Comparison of ENCODE assay signal across 1 cellular context in the genomic region with DNA sequence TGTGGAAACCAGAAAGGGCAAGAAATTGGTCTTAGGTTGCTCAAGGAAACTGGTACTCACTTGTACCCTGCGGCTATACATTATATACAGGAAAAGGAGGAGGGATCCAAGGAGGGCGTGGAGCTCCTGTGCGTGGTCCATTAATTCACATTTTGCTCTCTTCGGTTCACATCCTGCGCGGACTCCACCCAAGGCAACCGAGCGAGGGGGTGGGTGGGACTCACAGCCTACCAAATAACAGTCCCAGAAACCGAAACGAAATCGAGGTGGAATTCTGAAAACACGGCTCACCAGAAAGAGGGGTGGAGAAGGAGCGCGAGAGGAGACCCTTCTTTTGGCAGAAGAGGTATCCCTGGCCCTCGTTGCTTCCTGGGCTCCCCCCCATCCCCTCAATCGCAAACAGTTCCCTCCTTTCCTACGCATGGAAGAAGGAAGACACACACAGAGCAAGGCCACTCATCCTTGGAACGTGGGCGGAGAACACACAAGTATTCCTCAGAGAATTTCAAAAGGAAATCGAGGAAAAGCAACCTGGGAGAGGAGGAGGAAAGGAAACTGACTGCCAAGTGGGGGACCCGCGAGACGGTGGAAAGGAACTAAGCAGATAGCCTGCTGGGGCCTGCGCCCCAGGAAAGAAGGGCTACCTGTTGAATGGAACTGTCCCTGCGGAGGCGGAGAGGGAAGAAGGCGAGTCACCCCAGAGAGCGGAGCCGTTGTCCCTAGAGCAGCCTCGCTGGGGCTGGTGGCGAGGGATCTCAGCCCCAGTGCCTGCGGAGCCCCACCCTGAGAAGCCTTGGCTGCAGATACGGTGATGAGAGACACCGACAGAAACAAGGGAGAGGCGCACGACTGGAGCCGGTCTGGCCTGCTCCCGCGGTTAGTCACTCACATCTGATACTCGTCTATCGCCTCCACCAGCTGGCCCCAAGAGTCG.
TF ChIP-seq lines count a peak whose summit lies in the region.

No MANE protein-coding gene starts in this region.

TF ChIP-seq in K562, 482 proteins besides CTCF, POLR2A, EP300 and RAD21 (continued from another document and continues in another):
- TF ChIP-seq, protein P1, sequence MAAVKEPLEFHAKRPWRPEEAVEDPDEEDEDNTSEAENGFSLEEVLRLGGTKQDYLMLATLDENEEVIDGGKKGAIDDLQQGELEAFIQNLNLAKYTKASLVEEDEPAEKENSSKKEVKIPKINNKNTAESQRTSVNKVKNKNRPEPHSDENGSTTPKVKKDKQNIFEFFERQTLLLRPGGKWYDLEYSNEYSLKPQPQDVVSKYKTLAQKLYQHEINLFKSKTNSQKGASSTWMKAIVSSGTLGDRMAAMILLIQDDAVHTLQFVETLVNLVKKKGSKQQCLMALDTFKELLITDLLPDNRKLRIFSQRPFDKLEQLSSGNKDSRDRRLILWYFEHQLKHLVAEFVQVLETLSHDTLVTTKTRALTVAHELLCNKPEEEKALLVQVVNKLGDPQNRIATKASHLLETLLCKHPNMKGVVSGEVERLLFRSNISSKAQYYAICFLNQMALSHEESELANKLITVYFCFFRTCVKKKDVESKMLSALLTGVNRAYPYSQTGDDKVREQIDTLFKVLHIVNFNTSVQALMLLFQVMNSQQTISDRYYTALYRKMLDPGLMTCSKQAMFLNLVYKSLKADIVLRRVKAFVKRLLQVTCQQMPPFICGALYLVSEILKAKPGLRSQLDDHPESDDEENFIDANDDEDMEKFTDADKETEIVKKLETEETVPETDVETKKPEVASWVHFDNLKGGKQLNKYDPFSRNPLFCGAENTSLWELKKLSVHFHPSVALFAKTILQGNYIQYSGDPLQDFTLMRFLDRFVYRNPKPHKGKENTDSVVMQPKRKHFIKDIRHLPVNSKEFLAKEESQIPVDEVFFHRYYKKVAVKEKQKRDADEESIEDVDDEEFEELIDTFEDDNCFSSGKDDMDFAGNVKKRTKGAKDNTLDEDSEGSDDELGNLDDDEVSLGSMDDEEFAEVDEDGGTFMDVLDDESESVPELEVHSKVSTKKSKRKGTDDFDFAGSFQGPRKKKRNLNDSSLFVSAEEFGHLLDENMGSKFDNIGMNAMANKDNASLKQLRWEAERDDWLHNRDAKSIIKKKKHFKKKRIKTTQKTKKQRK (IDR thresholded peaks at IDR 0.05; ENCODE audit: borderline replicate concordance, low read depth, low read length) = no peak
- TF ChIP-seq ZBTB17 (CRISPR knock-in tag; IDR thresholded peaks at IDR 0.05) (peak; percentile 88), NCOR1 (IDR thresholded peaks at IDR 0.05) (peak; percentile 89), CBX1 (IDR thresholded peaks at IDR 0.05; ENCODE audit: low read depth) (no peak), NFATC3 (IDR thresholded peaks at IDR 0.05) (no peak; the same call in 1 of the 2 replicates), ZNF79 (CRISPR knock-in tag; IDR thresholded peaks at IDR 0.05; ENCODE audit: low read depth) (no peak), ZNF354B (CRISPR knock-in tag; IDR thresholded peaks at IDR 0.05) (no peak), PHF21A (IDR thresholded peaks at IDR 0.05; ENCODE audit: borderline replicate concordance, low read depth) (no peak), HNRNPUL1 (IDR thresholded peaks at IDR 0.05; ENCODE audit: low read length) (no peak), BRCA1 (IDR thresholded peaks at IDR 0.05) (no peak), BRCA1 (CRISPR knock-in tag; IDR thresholded peaks at IDR 0.05) (no peak), ZNF143 (CRISPR knock-in tag; IDR thresholded peaks at IDR 0.05) (no peak), SMARCA4 (IDR thresholded peaks at IDR 0.05) (no peak; the same call in none of the 2 replicates), CTBP1 (IDR thresholded peaks at IDR 0.05; ENCODE audit: borderline replicate concordance) (peak; percentile 58; the same call in 1 of the 2 replicates), FIP1L1 (IDR thresholded peaks at IDR 0.05; ENCODE audit: low read depth, low read length, poor library complexity, severe bottlenecking) (no peak), ZNF695 (CRISPR knock-in tag; IDR thresholded peaks at IDR 0.05) (no peak), POLR3A (IDR thresholded peaks at IDR 0.05; ENCODE audit: borderline replicate concordance, extremely low read depth, insufficient read depth, insufficient read length) (no peak), ZNF57 (CRISPR knock-in tag; IDR thresholded peaks at IDR 0.05) (no peak), ZC3H11A (IDR thresholded peaks at IDR 0.05; ENCODE audit: low read depth, low read length) (no peak), RBFOX2 (IDR thresholded peaks at IDR 0.05; ENCODE audit: low read depth, low read length) (peak; percentile 80), TARDBP (IDR thresholded peaks at IDR 0.05) (peak; percentile 69; the same call in 1 of the 2 replicates), HDAC2 (IDR thresholded peaks at IDR 0.05) (peak; percentile 46; the same call in 1 of the 2 replicates), SPI1 (IDR thresholded peaks at IDR 0.05; ENCODE audit: borderline replicate concordance, low read depth, low read length) (no peak), RBM14 (IDR thresholded peaks at IDR 0.05; ENCODE audit: borderline replicate concordance, insufficient read depth, low read depth, low read length) (no peak), SMARCC2 (IDR thresholded peaks at IDR 0.05; ENCODE audit: low read depth) (peak; percentile 17; the same call in 1 of the 2 replicates), ZNF197 (CRISPR knock-in tag; IDR thresholded peaks at IDR 0.05; ENCODE audit: low read depth) (no peak), NEUROD1 (IDR thresholded peaks at IDR 0.05; ENCODE audit: borderline replicate concordance, low read depth, low read length, partially characterized antibody) (no peak), ZSCAN32 (CRISPR knock-in tag; IDR thresholded peaks at IDR 0.05) (no peak), ADNP (tag; IDR thresholded peaks at IDR 0.05) (no peak), ZNF589 (CRISPR knock-in tag; IDR thresholded peaks at IDR 0.05; ENCODE audit: low read depth) (no peak), HEY1 (CRISPR knock-in tag; IDR thresholded peaks at IDR 0.05; ENCODE audit: borderline replicate concordance) (peak; percentile 85; the same call in 1 of the 2 replicates), FOXK2 (conservative IDR thresholded peaks at IDR 0.05 in 1 of 2, IDR thresholded peaks at IDR 0.05 in 1 of 2; ENCODE audit: low read depth in 2 of 2) (peak; percentile 41 to 51; a peak in 2 of 4 replicates), ETV5 (CRISPR knock-in tag; IDR thresholded peaks at IDR 0.05; ENCODE audit: low read depth) (no peak; the same call in 1 of the 2 replicates), ZNF696 (CRISPR knock-in tag; conservative IDR thresholded peaks at IDR 0.05) (no peak), ETV6 (IDR thresholded peaks at IDR 0.05; ENCODE audit: borderline replicate concordance in 1 of 2, low read depth in 2 of 2, low read length in 1 of 2) (no peak), ETV6 (CRISPR knock-in tag; IDR thresholded peaks at IDR 0.05; ENCODE audit: borderline replicate concordance) (no peak)
- TF ChIP-seq, protein P2, sequence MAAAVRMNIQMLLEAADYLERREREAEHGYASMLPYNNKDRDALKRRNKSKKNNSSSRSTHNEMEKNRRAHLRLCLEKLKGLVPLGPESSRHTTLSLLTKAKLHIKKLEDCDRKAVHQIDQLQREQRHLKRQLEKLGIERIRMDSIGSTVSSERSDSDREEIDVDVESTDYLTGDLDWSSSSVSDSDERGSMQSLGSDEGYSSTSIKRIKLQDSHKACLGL (CRISPR knock-in tag; IDR thresholded peaks at IDR 0.05; ENCODE audit: borderline replicate concordance, poor library complexity, severe bottlenecking) = no peak
- TF ChIP-seq, protein P3, sequence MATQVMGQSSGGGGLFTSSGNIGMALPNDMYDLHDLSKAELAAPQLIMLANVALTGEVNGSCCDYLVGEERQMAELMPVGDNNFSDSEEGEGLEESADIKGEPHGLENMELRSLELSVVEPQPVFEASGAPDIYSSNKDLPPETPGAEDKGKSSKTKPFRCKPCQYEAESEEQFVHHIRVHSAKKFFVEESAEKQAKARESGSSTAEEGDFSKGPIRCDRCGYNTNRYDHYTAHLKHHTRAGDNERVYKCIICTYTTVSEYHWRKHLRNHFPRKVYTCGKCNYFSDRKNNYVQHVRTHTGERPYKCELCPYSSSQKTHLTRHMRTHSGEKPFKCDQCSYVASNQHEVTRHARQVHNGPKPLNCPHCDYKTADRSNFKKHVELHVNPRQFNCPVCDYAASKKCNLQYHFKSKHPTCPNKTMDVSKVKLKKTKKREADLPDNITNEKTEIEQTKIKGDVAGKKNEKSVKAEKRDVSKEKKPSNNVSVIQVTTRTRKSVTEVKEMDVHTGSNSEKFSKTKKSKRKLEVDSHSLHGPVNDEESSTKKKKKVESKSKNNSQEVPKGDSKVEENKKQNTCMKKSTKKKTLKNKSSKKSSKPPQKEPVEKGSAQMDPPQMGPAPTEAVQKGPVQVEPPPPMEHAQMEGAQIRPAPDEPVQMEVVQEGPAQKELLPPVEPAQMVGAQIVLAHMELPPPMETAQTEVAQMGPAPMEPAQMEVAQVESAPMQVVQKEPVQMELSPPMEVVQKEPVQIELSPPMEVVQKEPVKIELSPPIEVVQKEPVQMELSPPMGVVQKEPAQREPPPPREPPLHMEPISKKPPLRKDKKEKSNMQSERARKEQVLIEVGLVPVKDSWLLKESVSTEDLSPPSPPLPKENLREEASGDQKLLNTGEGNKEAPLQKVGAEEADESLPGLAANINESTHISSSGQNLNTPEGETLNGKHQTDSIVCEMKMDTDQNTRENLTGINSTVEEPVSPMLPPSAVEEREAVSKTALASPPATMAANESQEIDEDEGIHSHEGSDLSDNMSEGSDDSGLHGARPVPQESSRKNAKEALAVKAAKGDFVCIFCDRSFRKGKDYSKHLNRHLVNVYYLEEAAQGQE (CRISPR knock-in tag; IDR thresholded peaks at IDR 0.05; ENCODE audit: low read depth) = no peak
- TF ChIP-seq, protein P4, sequence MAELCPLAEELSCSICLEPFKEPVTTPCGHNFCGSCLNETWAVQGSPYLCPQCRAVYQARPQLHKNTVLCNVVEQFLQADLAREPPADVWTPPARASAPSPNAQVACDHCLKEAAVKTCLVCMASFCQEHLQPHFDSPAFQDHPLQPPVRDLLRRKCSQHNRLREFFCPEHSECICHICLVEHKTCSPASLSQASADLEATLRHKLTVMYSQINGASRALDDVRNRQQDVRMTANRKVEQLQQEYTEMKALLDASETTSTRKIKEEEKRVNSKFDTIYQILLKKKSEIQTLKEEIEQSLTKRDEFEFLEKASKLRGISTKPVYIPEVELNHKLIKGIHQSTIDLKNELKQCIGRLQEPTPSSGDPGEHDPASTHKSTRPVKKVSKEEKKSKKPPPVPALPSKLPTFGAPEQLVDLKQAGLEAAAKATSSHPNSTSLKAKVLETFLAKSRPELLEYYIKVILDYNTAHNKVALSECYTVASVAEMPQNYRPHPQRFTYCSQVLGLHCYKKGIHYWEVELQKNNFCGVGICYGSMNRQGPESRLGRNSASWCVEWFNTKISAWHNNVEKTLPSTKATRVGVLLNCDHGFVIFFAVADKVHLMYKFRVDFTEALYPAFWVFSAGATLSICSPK (IDR thresholded peaks at IDR 0.05; ENCODE audit: borderline replicate concordance) = no peak
- TF ChIP-seq, protein P5, sequence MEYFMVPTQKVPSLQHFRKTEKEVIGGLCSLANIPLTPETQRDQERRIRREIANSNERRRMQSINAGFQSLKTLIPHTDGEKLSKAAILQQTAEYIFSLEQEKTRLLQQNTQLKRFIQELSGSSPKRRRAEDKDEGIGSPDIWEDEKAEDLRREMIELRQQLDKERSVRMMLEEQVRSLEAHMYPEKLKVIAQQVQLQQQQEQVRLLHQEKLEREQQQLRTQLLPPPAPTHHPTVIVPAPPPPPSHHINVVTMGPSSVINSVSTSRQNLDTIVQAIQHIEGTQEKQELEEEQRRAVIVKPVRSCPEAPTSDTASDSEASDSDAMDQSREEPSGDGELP (CRISPR knock-in tag; IDR thresholded peaks at IDR 0.05; ENCODE audit: borderline replicate concordance) = peak; percentile 96
- TF ChIP-seq, protein P6, sequence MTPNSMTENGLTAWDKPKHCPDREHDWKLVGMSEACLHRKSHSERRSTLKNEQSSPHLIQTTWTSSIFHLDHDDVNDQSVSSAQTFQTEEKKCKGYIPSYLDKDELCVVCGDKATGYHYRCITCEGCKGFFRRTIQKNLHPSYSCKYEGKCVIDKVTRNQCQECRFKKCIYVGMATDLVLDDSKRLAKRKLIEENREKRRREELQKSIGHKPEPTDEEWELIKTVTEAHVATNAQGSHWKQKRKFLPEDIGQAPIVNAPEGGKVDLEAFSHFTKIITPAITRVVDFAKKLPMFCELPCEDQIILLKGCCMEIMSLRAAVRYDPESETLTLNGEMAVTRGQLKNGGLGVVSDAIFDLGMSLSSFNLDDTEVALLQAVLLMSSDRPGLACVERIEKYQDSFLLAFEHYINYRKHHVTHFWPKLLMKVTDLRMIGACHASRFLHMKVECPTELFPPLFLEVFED (CRISPR knock-in tag; conservative IDR thresholded peaks at IDR 0.05) = no peak
- TF ChIP-seq, protein P7, sequence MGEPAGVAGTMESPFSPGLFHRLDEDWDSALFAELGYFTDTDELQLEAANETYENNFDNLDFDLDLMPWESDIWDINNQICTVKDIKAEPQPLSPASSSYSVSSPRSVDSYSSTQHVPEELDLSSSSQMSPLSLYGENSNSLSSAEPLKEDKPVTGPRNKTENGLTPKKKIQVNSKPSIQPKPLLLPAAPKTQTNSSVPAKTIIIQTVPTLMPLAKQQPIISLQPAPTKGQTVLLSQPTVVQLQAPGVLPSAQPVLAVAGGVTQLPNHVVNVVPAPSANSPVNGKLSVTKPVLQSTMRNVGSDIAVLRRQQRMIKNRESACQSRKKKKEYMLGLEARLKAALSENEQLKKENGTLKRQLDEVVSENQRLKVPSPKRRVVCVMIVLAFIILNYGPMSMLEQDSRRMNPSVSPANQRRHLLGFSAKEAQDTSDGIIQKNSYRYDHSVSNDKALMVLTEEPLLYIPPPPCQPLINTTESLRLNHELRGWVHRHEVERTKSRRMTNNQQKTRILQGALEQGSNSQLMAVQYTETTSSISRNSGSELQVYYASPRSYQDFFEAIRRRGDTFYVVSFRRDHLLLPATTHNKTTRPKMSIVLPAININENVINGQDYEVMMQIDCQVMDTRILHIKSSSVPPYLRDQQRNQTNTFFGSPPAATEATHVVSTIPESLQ (CRISPR knock-in tag; IDR thresholded peaks at IDR 0.05) = no peak
- TF ChIP-seq, protein P8, sequence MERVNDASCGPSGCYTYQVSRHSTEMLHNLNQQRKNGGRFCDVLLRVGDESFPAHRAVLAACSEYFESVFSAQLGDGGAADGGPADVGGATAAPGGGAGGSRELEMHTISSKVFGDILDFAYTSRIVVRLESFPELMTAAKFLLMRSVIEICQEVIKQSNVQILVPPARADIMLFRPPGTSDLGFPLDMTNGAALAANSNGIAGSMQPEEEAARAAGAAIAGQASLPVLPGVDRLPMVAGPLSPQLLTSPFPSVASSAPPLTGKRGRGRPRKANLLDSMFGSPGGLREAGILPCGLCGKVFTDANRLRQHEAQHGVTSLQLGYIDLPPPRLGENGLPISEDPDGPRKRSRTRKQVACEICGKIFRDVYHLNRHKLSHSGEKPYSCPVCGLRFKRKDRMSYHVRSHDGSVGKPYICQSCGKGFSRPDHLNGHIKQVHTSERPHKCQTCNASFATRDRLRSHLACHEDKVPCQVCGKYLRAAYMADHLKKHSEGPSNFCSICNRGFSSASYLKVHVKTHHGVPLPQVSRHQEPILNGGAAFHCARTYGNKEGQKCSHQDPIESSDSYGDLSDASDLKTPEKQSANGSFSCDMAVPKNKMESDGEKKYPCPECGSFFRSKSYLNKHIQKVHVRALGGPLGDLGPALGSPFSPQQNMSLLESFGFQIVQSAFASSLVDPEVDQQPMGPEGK (CRISPR knock-in tag; IDR thresholded peaks at IDR 0.05; ENCODE audit: borderline replicate concordance) = no peak
- TF ChIP-seq, protein P9, sequence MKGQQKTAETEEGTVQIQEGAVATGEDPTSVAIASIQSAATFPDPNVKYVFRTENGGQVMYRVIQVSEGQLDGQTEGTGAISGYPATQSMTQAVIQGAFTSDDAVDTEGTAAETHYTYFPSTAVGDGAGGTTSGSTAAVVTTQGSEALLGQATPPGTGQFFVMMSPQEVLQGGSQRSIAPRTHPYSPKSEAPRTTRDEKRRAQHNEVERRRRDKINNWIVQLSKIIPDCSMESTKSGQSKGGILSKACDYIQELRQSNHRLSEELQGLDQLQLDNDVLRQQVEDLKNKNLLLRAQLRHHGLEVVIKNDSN (CRISPR knock-in tag; IDR thresholded peaks at IDR 0.05) = no peak
